8 cellular contexts compared by ENCODE assay signal in genomic region chr4:189792819-189793618, GRCh38.
DNase-seq lines count a peak whose midpoint lies in the region; ATAC-seq and TF ChIP-seq lines count a peak whose summit lies in the region.

No MANE protein-coding gene starts in this region.

- peaks cover 13% of the 10 kb centered on the region for H3K27me3 Mint-ChIP-seq in Caco-2 (ENCODE audit: insufficient read depth, unreplicated experiment)

- ATAC-seq in GM19397 (IDR thresholded peaks at IDR 0.05; ENCODE audit: unreplicated experiment) (peak; percentile 92), HG03442 (IDR thresholded peaks at IDR 0.05; ENCODE audit: unreplicated experiment) (peak; percentile 94)

- intact Hi-C loops in Caco-2 (cut with micrococcal nuclease; ENCODE audit: unreplicated experiment) (loop anchor here (1.0 kb wide), 1 partner anchor 111 kb away; no protein-coding TSS in a partner anchor), stomach (cut with DNase I; ENCODE audit: low total_unique reads) (no loop called here)

- 22 to 23% (median 23%) methylated on average over 21 of the region's 21 CpGs for WGBS in stomach, 5 donors

- no peak for TF ChIP-seq POLR2A in stomach (IDR thresholded peaks at IDR 0.05)

- H3K27ac ChIP-seq in muscle layer of duodenum (ENCODE audit: low read length) (no peak overlapping the region), stomach (no peak overlapping the region)

- no peaks in the 10 kb centered on the region for H3K27me3 ChIP-seq in Caco-2 (replicated peaks; ENCODE audit: control insufficient read depth, insufficient read depth, low read length)
- H3K27me3 ChIP-seq in muscle layer of duodenum (ENCODE audit: low read depth, low read length), result no peaks in the 10 kb centered on the region
- H3K27me3 ChIP-seq in stomach, result no peaks in the 10 kb centered on the region

- H3K4me1 Mint-ChIP-seq in Caco-2 (ENCODE audit: low read depth, unreplicated experiment), result no peaks in the 10 kb centered on the region

- no peaks in the 10 kb centered on the region for H3K9me3 Mint-ChIP-seq in Caco-2 (ENCODE audit: unreplicated experiment)

- H3K4me1 ChIP-seq in Caco-2 (no peaks in the 10 kb centered on the region), muscle layer of duodenum (ENCODE audit: control insufficient read depth in 1 of 2, insufficient read depth in 2 of 2, low read length in 2 of 2) (peaks cover 0 to 7% of the 10 kb centered on the region in 2 donors), stomach (peaks cover 0 to 11% (median 6%) of the 10 kb centered on the region in 4 donors)

- no peaks in the 10 kb centered on the region for H3K9me3 ChIP-seq in Caco-2
- no peaks in the 10 kb centered on the region for H3K9me3 ChIP-seq in muscle layer of duodenum (ENCODE audit: control insufficient read depth in 1 of 2, low read length in 2 of 2)
- H3K9me3 ChIP-seq in stomach, result no peaks in the 10 kb centered on the region

- DNase-seq in Caco-2 (peak; percentile 60 to 70), NCI-H748 treated with DMSO at 0.1 percent for 48 hours (lab: John Stamatoyannopoulos, UW) (peak; percentile 53), epithelial cell of esophagus (ENCODE audit: low read depth) (peak; percentile 70), stomach (peak; percentile 72)
- DNase-seq in activated CD8-positive, alpha-beta memory T cell treated with anti-CD3 and anti-CD28 coated beads for 24 hours, result peak; percentile 77

- peak; percentile 80 to 84 for TF ChIP-seq CTCF in Caco-2 (IDR thresholded peaks at IDR 0.05; ENCODE audit: insufficient read depth in 1 of 2, low read depth in 1 of 2, low read length in 1 of 2, severe bottlenecking in 1 of 2, unreplicated experiment in 1 of 2)
- peak; percentile 89 for TF ChIP-seq CTCF in epithelial cell of esophagus (IDR thresholded peaks at IDR 0.05; ENCODE audit: insufficient read depth, low read depth, low read length, missing control alignments)
- peak in 5 of 7 experiments; percentile 57 to 86 (median 82) for TF ChIP-seq CTCF in stomach (IDR thresholded peaks at IDR 0.05)

- no peak overlapping the region for H3K4me3 Mint-ChIP-seq in Caco-2 (ENCODE audit: unreplicated experiment)

- H3K36me3 Mint-ChIP-seq in Caco-2 (ENCODE audit: insufficient read depth, unreplicated experiment), result no peaks in the 10 kb centered on the region

- CTCF ChIA-PET in Caco-2 (lab: Charles Lee), result interaction anchor here (0.6 to 1.3 kb wide), 3 partner anchors 9 to 703 kb away, joined by 3 to 4 read pairs (median 4); no protein-coding TSS in a partner anchor

- no TSS peak for BruUV-seq in Caco-2 (replicated peaks; lab: Mats Ljungman, UMichigan)

- no peak overlapping the region for H3K27ac Mint-ChIP-seq in Caco-2 (ENCODE audit: unreplicated experiment)

- POLR2A ChIA-PET in Caco-2 (lab: Charles Lee), result no interaction called here

- no peak for TF ChIP-seq EP300 in stomach (IDR thresholded peaks at IDR 0.05)

- H3K4me3 ChIP-seq in Caco-2 (ENCODE audit: low read depth, low read length), result no peak overlapping the region
- no peak overlapping the region for H3K4me3 ChIP-seq in epithelial cell of esophagus (ENCODE audit: low read length)
- H3K4me3 ChIP-seq in muscle layer of duodenum (ENCODE audit: low read depth in 1 of 2, low read length in 2 of 2), result peak overlapping the region; percentile 16 to 46
- peak overlapping the region in 1 of 4 donors; percentile 11 for H3K4me3 ChIP-seq in stomach

- H3K36me3 ChIP-seq in Caco-2 (ENCODE audit: control insufficient read depth, insufficient read depth, low read length), result no peaks in the 10 kb centered on the region
- H3K36me3 ChIP-seq in muscle layer of duodenum (ENCODE audit: control insufficient read depth in 1 of 2, insufficient read depth in 2 of 2, low read length in 2 of 2), result no peaks in the 10 kb centered on the region
- no peaks in the 10 kb centered on the region for H3K36me3 ChIP-seq in stomach

Comparison
In these comparisons a context has a peak if more than half of its experiments do, and no peak if none do; other contexts are left out.
1. H3K4me3 ChIP-seq: peak in muscle layer of duodenum (2 of 2); none in Caco-2 (single experiment) and epithelial cell of esophagus (single experiment).
2. Peak in every context shown above with its lines, with median percentiles within 50 percentile points of each other: DNase-seq and CTCF ChIP-seq.